8 cellular contexts compared by ENCODE assay signal in the genomic region with DNA sequence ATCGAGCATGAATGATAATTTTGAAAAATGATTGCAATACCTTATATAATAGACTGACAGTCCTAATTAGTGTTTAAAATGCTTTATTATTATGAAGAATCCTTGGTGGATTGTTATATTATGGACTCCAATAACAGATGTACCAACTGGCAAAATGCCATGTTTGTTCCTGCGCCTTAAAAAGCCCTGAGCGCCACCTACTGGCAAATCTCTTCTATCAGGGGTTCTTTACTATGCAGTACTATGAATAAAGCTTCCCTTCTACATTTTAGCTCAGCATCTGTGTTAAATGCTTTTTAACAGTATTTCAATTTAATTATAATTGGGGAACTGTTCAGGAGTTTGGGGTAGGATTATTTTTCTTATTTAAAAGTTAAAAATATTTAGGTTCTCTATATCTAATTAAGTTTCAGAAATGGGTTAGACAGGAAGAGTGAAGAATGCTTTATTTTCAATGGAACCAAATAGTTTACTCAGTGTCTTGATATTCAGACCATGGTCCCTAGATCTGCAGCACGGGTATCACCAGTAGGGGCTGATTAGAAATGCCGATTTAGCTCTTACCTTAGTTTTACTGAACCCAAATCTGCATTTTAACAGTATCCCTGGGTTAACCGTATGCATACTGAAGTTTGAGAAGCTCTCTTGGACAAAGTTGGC. TPM values are rescaled to one million over a fixed set of nuclear protein-coding genes. Genes with fewer than 3 reads are reported as not detected.
DNase-seq lines count a peak whose midpoint lies in the region; ATAC-seq and TF ChIP-seq lines count a peak whose summit lies in the region.

No MANE protein-coding gene starts in this region.

- CTCF ChIA-PET in activated B cell treated with CpG ODN at 0.5 μM for 24 hours (lab: Charles Lee) = interaction anchor here (0.8 to 3.0 kb wide), 14 partner anchors 9 to 178 kb away, joined by 3 to 32 read pairs (median 6); a partner anchor contains a TSS

- no peak overlapping the region for H3K27ac Mint-ChIP-seq in activated B cell treated with CpG ODN at 0.5 μM for 24 hours

- intact Hi-C loops in activated B cell treated with CpG ODN at 0.5 μM for 24 hours (cut with micrococcal nuclease) = loop anchor here (1.0 to 5.0 kb wide), 4 partner anchors 40 to 1341 kb away; a partner anchor contains a TSS

- no peaks in the 10 kb centered on the region for H3K27me3 ChIP-seq in kidney epithelial cell (ENCODE audit: control insufficient read depth, insufficient read depth, low read length)

- POLR2A ChIA-PET in activated B cell treated with CpG ODN at 0.5 μM for 24 hours (lab: Charles Lee) = interaction anchor here (0.9 kb wide), 2 partner anchors 40 to 213 kb away, joined by 3 read pairs; a partner anchor contains a TSS

- no peaks in the 10 kb centered on the region for H3K27me3 Mint-ChIP-seq in activated B cell treated with CpG ODN at 0.5 μM for 24 hours

- no peak overlapping the region for H3K27ac ChIP-seq in caudate nucleus (ENCODE audit: low read depth, low read length)

- peak; percentile 88 for DNase-seq in EH (ENCODE audit: low read depth)
- DNase-seq in NCI-H2227 treated with DMSO at 0.1 percent for 48 hours (lab: John Stamatoyannopoulos, UW) = peak; percentile 77
- DNase-seq in activated B cell treated with CpG ODN at 0.5 μM for 24 hours = no peak
- peak in 51 of 61 donors; percentile 2 to 87 (median 37) for DNase-seq in caudate nucleus (lab: John Stamatoyannopoulos, UW)
- peak; percentile 47 for DNase-seq in kidney epithelial cell (ENCODE audit: low read depth)
- peak; percentile 68 for DNase-seq in stimulated activated CD4-positive, alpha-beta T cell treated with anti-CD3 and anti-CD28 coated beads, Interleukin-1b, Interleukin-23, amount 100 ng/mL, for 48 hours

- H3K36me3 ChIP-seq in kidney epithelial cell (ENCODE audit: control insufficient read depth, insufficient read depth, low read length) = no peaks in the 10 kb centered on the region

- peak; percentile 72 for TF ChIP-seq CTCF in activated B cell treated with CpG ODN at 0.5 μM for 24 hours (IDR thresholded peaks at IDR 0.05)
- peak; percentile 82 for TF ChIP-seq CTCF in kidney epithelial cell (IDR thresholded peaks at IDR 0.05; ENCODE audit: insufficient read depth, low read length, poor library complexity, severe bottlenecking)

- H3K9me3 Mint-ChIP-seq in activated B cell treated with CpG ODN at 0.5 μM for 24 hours = no peaks in the 10 kb centered on the region

- peaks cover 9% of the 10 kb centered on the region for H3K4me1 Mint-ChIP-seq in activated B cell treated with CpG ODN at 0.5 μM for 24 hours

- no peak overlapping the region for H3K4me3 Mint-ChIP-seq in activated B cell treated with CpG ODN at 0.5 μM for 24 hours

- peaks cover 18% of the 10 kb centered on the region for H3K36me3 Mint-ChIP-seq in activated B cell treated with CpG ODN at 0.5 μM for 24 hours (ENCODE audit: low read depth)

- no peak overlapping the region for H3K4me3 ChIP-seq in kidney epithelial cell (ENCODE audit: low read depth, low read length)

- peak; percentile 57 for ATAC-seq in HG03066 (IDR thresholded peaks at IDR 0.05; ENCODE audit: low read depth, unreplicated experiment)
- ATAC-seq in activated B cell treated with CpG ODN at 0.5 μM for 24 hours (ENCODE audit: low read depth) = peak; percentile 66
- ATAC-seq in GM19467 (IDR thresholded peaks at IDR 0.05; ENCODE audit: unreplicated experiment) = no peak

RNA-seq across cellular contexts. Expression of a gene that starts 20.0 kb away (rescaled TPM):
- 42.6 and 44.1 TPM in 2 replicates for total RNA-seq in activated B cell treated with CpG ODN at 0.5 μM for 24 hours
- total RNA-seq in kidney epithelial cell = 31.2 and 32.5 TPM in 2 replicates

RNA-seq across cellular contexts. Expression of a gene that starts 25.6 kb away (rescaled TPM):
- 53.1 and 53.7 TPM in 2 replicates for total RNA-seq in activated B cell treated with CpG ODN at 0.5 μM for 24 hours
- 15.5 and 15.7 TPM in 2 replicates for total RNA-seq in kidney epithelial cell

RNA-seq across cellular contexts. Expression of a gene that starts 40.7 kb away (rescaled TPM):
- total RNA-seq in activated B cell treated with CpG ODN at 0.5 μM for 24 hours (8.9 and 9.4 TPM in 2 replicates), kidney epithelial cell (30.2 and 31.2 TPM in 2 replicates)
